ENCODE assay signal across 19 cellular contexts in the genomic region with DNA sequence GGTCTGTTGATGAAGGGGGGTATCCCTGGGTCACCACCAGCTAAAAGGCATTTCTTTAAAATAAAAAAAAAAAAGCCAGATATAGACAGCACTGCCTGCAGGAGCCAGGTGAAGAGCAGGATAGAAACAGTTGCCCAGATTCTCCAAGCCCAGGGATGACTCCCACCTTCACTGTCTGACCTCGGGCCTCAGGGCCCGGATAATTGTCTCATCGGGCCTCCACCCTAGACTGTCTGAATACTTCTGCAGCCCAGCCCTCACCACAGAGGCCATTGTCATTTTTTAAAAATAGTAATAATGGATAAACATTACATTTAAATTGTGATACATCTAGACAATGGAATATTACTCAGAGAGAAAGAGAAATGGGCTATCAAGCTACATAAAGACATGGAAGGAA.
"Had no signal": no experiment of that assay in that cellular context is flagged by ENCODE, and none has a peak within 500 bp of the region (broad histone marks: within the 10 kb centered on the region; RNA-seq: fewer than 3 reads in every experiment).

No MANE protein-coding gene starts in this region.

- DNase-seq: activated T-cell treated with anti-CD3 and anti-CD28 coated beads, Interleukin-2, amount 50 U/mL, for 24 hours; brain microvascular endothelial cell; central memory CD4-positive, alpha-beta T cell; effector memory CD4-positive, alpha-beta T cell; islet precursor cell; mammary epithelial cell; midbrain; occipital lobe; stimulated activated CD4-positive, alpha-beta T cell treated with anti-CD3 and anti-CD28 coated beads, Interleukin-4, amount 100 ng/mL, for 24 hours; substantia nigra; T-helper 9 cell had no signal

- H3K9me3 Mint-ChIP-seq: activated T-cell treated with anti-CD3 and anti-CD28 coated beads, Interleukin-2, amount 50 U/mL, for 24 hours; activated T-helper 17 cell treated with anti-CD3 and anti-CD28 coated beads, Interleukin-2, amount 50 U/mL, for 72 hours; neural crest cell; stimulated activated naive CD8-positive, alpha-beta T cell treated with anti-CD3 and anti-CD28 coated beads, Interleukin-15, Interleukin-2, amounts not matched to agents 100 ng/mL and 50 ng/mL, for 24 hours; WTC11 had no signal

- H3K27ac ChIP-seq: brain microvascular endothelial cell, thyroid gland had no signal

- H3K36me3 ChIP-seq: brain microvascular endothelial cell, esophagus muscularis mucosa, thyroid gland had no signal

- H3K27me3 ChIP-seq: esophagus muscularis mucosa, thyroid gland had no signal

- H3K27me3 Mint-ChIP-seq: activated T-cell treated with anti-CD3 and anti-CD28 coated beads, Interleukin-2, amount 50 U/mL, for 24 hours; activated T-helper 17 cell treated with anti-CD3 and anti-CD28 coated beads, Interleukin-2, amount 50 U/mL, for 72 hours; stimulated activated naive CD8-positive, alpha-beta T cell treated with anti-CD3 and anti-CD28 coated beads, Interleukin-15, Interleukin-2, amounts not matched to agents 100 ng/mL and 50 ng/mL, for 24 hours had no signal

- ATAC-seq: activated naive CD4-positive, alpha-beta T cell treated with anti-CD3 and anti-CD28 coated beads, Interleukin-2, amount 50 U/mL, for 72 hours; activated T-helper 17 cell treated with anti-CD3 and anti-CD28 coated beads, Interleukin-2, amount 50 U/mL, for 72 hours; left lobe of liver; WTC11 had no signal

- H3K36me3 Mint-ChIP-seq: activated naive CD4-positive, alpha-beta T cell treated with anti-CD3 and anti-CD28 coated beads, Interleukin-2, amount 50 U/mL, for 72 hours; WTC11 had no signal

- H3K4me3 Mint-ChIP-seq: activated T-cell treated with anti-CD3 and anti-CD28 coated beads, Interleukin-2, amount 50 U/mL, for 24 hours; activated T-helper 17 cell treated with anti-CD3 and anti-CD28 coated beads, Interleukin-2, amount 50 U/mL, for 72 hours; neural crest cell; WTC11 had no signal

- H3K9me3 ChIP-seq: esophagus muscularis mucosa, thyroid gland had no signal

- H3K27ac Mint-ChIP-seq: activated naive CD4-positive, alpha-beta T cell treated with anti-CD3 and anti-CD28 coated beads, Interleukin-2, amount 50 U/mL, for 72 hours; activated T-cell treated with anti-CD3 and anti-CD28 coated beads, Interleukin-2, amount 50 U/mL, for 24 hours; activated T-helper 17 cell treated with anti-CD3 and anti-CD28 coated beads, Interleukin-2, amount 50 U/mL, for 72 hours; stimulated activated naive CD8-positive, alpha-beta T cell treated with anti-CD3 and anti-CD28 coated beads, Interleukin-15, Interleukin-2, amounts not matched to agents 100 ng/mL and 50 ng/mL, for 24 hours had no signal

- H3K4me3 ChIP-seq: esophagus muscularis mucosa, thyroid gland had no signal
